ENCODE assay signal across 20 cellular contexts in genomic region chr12:63928305-63928704, GRCh38.
A peak's percentile ranks its signal among the peaks of the same experiment; 100 is the strongest.
DNase-seq lines count a peak whose midpoint lies in the region; ATAC-seq, FAIRE-seq and TF ChIP-seq lines count a peak whose summit lies in the region.
"Had no signal": no experiment of that assay in that cellular context is flagged by ENCODE, and none has a peak within 500 bp of the region (broad histone marks: within the 10 kb centered on the region; RNA-seq: fewer than 3 reads in every experiment).

No MANE protein-coding gene starts in this region.

- intact Hi-C loops in activated T-helper 1 cell treated with anti-CD3 and anti-CD28 coated beads, Interleukin-12 subunit alpha, Interleukin-12 subunit beta, Interleukin-2, Interleukin-4 antibody, amounts not matched to agents 30 ng/mL and 10 ng/mL and 1 ng/mL, durations not matched to agents 14 hours and 24 hours and 36 hours (cut with micrococcal nuclease): no loop called here
- intact Hi-C loops in stomach (cut with DNase I; ENCODE audit: low total_unique reads): no loop called here

- H3K4me1 Mint-ChIP-seq in activated T-helper 1 cell treated with anti-CD3 and anti-CD28 coated beads, Interleukin-12 subunit alpha, Interleukin-12 subunit beta, Interleukin-2, Interleukin-4 antibody, amounts not matched to agents 30 ng/mL and 10 ng/mL and 1 ng/mL, durations not matched to agents 14 hours and 24 hours and 36 hours (ENCODE audit: low read depth): no peaks in the 10 kb centered on the region

- WGBS in stomach, 5 donors: 81 to 92% (median 88%) methylated on average over 2 of the region's 2 CpGs

- DNase-seq in stimulated activated CD4-positive, alpha-beta T cell treated with anti-CD3 and anti-CD28 coated beads, Interleukin-15, amount 100 ng/mL, for 24 hours: peak; percentile 6
- no peak for DNase-seq in stimulated activated CD4-positive, alpha-beta T cell treated with anti-CD3 and anti-CD28 coated beads, Interleukin-2, amount 100 ng/mL, for 48 hours
- DNase-seq in H54 (ENCODE audit: insufficient read length, low spot score): no peak
- no peak for DNase-seq in HuH-7 (ENCODE audit: low spot score)
- DNase-seq in activated T-helper 1 cell treated with anti-CD3 and anti-CD28 coated beads, Interleukin-12 subunit alpha, Interleukin-12 subunit beta, Interleukin-2, Interleukin-4 antibody, amounts not matched to agents 30 ng/mL and 10 ng/mL and 1 ng/mL, durations not matched to agents 14 hours and 24 hours and 36 hours (ENCODE audit: low spot score): no peak
- DNase-seq in NCI-H1092 treated with DMSO at 0.1 percent for 48 hours (lab: John Stamatoyannopoulos, UW): no peak
- no peak for DNase-seq in stomach
- DNase-seq: activated effector memory CD4-positive, alpha-beta T cell treated with anti-CD3 and anti-CD28 coated beads, Interleukin-2, amount 50 U/mL, for 16 hours; CD8-positive, alpha-beta T cell; DMS79 treated with DMSO at 0.1 percent for 48 hours; GOT3; left lung; NCI-H2029; SK-N-SH; stimulated activated CD4-positive, alpha-beta T cell treated with anti-CD3 and anti-CD28 coated beads, Interleukin-4, amount 100 ng/mL, for 4 hours; upper lobe of right lung had no signal

- H3K4me1 ChIP-seq in stomach: no peaks in the 10 kb centered on the region
- H3K4me1 ChIP-seq: left lung, upper lobe of right lung had no signal

- no peaks in the 10 kb centered on the region for H3K9me3 ChIP-seq in stomach
- H3K9me3 ChIP-seq: left lung, SK-N-SH, upper lobe of right lung had no signal

- H3K4me3 ChIP-seq in stomach: no peak overlapping the region
- H3K4me3 ChIP-seq: left lung, upper lobe of right lung had no signal

- H3K27me3 ChIP-seq in stomach: no peaks in the 10 kb centered on the region
- H3K27me3 ChIP-seq: foreskin keratinocyte, left lung, upper lobe of right lung had no signal

- H3K27ac Mint-ChIP-seq in activated T-helper 1 cell treated with anti-CD3 and anti-CD28 coated beads, Interleukin-12 subunit alpha, Interleukin-12 subunit beta, Interleukin-2, Interleukin-4 antibody, amounts not matched to agents 30 ng/mL and 10 ng/mL and 1 ng/mL, durations not matched to agents 14 hours and 24 hours and 36 hours: no peak overlapping the region
- H3K27ac Mint-ChIP-seq: CD8-positive, alpha-beta T cell had no signal

- TF ChIP-seq EP300 in stomach (IDR thresholded peaks at IDR 0.05): no peak

- H3K27me3 Mint-ChIP-seq in activated T-helper 1 cell treated with anti-CD3 and anti-CD28 coated beads, Interleukin-12 subunit alpha, Interleukin-12 subunit beta, Interleukin-2, Interleukin-4 antibody, amounts not matched to agents 30 ng/mL and 10 ng/mL and 1 ng/mL, durations not matched to agents 14 hours and 24 hours and 36 hours (ENCODE audit: insufficient read depth): peaks cover 7% of the 10 kb centered on the region

- FAIRE-seq in H54 (lab: Jason Lieb, UNC): peak; percentile 38
- FAIRE-seq: astrocyte, TTC549 had no signal

- H3K36me3 Mint-ChIP-seq in activated T-helper 1 cell treated with anti-CD3 and anti-CD28 coated beads, Interleukin-12 subunit alpha, Interleukin-12 subunit beta, Interleukin-2, Interleukin-4 antibody, amounts not matched to agents 30 ng/mL and 10 ng/mL and 1 ng/mL, durations not matched to agents 14 hours and 24 hours and 36 hours (ENCODE audit: low read depth): no peaks in the 10 kb centered on the region
- H3K36me3 Mint-ChIP-seq: CD8-positive, alpha-beta T cell had no signal

- no peaks in the 10 kb centered on the region for H3K36me3 ChIP-seq in stomach
- H3K36me3 ChIP-seq: left lung, upper lobe of right lung had no signal

- H3K9me3 Mint-ChIP-seq in activated T-helper 1 cell treated with anti-CD3 and anti-CD28 coated beads, Interleukin-12 subunit alpha, Interleukin-12 subunit beta, Interleukin-2, Interleukin-4 antibody, amounts not matched to agents 30 ng/mL and 10 ng/mL and 1 ng/mL, durations not matched to agents 14 hours and 24 hours and 36 hours: no peaks in the 10 kb centered on the region
- H3K9me3 Mint-ChIP-seq: CD8-positive, alpha-beta T cell had no signal

- TF ChIP-seq POLR2A in H54 (IDR thresholded peaks at IDR 0.05; ENCODE audit: low read depth, low read length) (no peak), stomach (IDR thresholded peaks at IDR 0.05) (no peak)

- no peak for TF ChIP-seq CTCF in stomach (IDR thresholded peaks at IDR 0.05)

- peak; percentile 78 for ATAC-seq in HG03159 (IDR thresholded peaks at IDR 0.05; ENCODE audit: unreplicated experiment)
- ATAC-seq: CD8-positive, alpha-beta T cell; foreskin keratinocyte; left lung; upper lobe of right lung had no signal

- H3K4me3 Mint-ChIP-seq in activated T-helper 1 cell treated with anti-CD3 and anti-CD28 coated beads, Interleukin-12 subunit alpha, Interleukin-12 subunit beta, Interleukin-2, Interleukin-4 antibody, amounts not matched to agents 30 ng/mL and 10 ng/mL and 1 ng/mL, durations not matched to agents 14 hours and 24 hours and 36 hours: no peak overlapping the region
- H3K4me3 Mint-ChIP-seq: CD8-positive, alpha-beta T cell had no signal

- H3K27ac ChIP-seq in stomach: no peak overlapping the region
- H3K27ac ChIP-seq: foreskin keratinocyte, left lung, upper lobe of right lung had no signal
